In genomic region chr14:100115236-100115635, GRCh38 we compare ENCODE assay signal across 21 cellular contexts. TPM values are rescaled to one million over a fixed set of nuclear protein-coding genes. Genes with fewer than 3 reads are reported as not detected.
DNase-seq lines count a peak whose midpoint lies in the region; ATAC-seq and TF ChIP-seq lines count a peak whose summit lies in the region.
"Had no signal": no experiment of that assay in that cellular context is flagged by ENCODE, and none has a peak within 500 bp of the region (broad histone marks: within the 10 kb centered on the region; RNA-seq: fewer than 3 reads in every experiment).

No MANE protein-coding gene starts in this region.

- H3K18ac ChIP-seq in mesenchymal stem cell (ENCODE audit: low read depth in 1 of 2, low read length in 2 of 2): no peak overlapping the region

- intact Hi-C loops in Right ventricle myocardium superior (cut with DNase I) (no loop called here), cardiac septum (cut with DNase I) (no loop called here)

- POLR2A ChIA-PET in naive thymus-derived CD8-positive, alpha-beta T cell (lab: Charles Lee): interaction anchor here (1.6 to 59.1 kb wide), 2 partner anchors 9 to 41 kb away, joined by 4 to 2215 read pairs; partner anchors contain the start of gene EVL

- TF ChIP-seq CTCF in type B pancreatic cell (conservative IDR thresholded peaks at IDR 0.05) (peak; percentile 50), hepatocyte (IDR thresholded peaks at IDR 0.05; ENCODE audit: poor library complexity) (no peak)

- no peak overlapping the region for H2BK15ac ChIP-seq in mesenchymal stem cell (ENCODE audit: low read depth, poor library complexity, severe bottlenecking)

- H4K91ac ChIP-seq in mesenchymal stem cell (ENCODE audit: low read length): no peak overlapping the region

- H3K4me2 ChIP-seq in hepatocyte (no peak overlapping the region), mesenchymal stem cell (ENCODE audit: low read length, poor library complexity, severe bottlenecking) (no peak overlapping the region)

- H2AFZ ChIP-seq in hepatocyte (no peak overlapping the region), mesenchymal stem cell (ENCODE audit: low read depth, low read length) (no peak overlapping the region)

- no peak overlapping the region for H2BK5ac ChIP-seq in mesenchymal stem cell (ENCODE audit: low read depth, low read length, poor library complexity, severe bottlenecking)

- H2BK12ac ChIP-seq in mesenchymal stem cell (ENCODE audit: low read length in 2 of 2): no peak overlapping the region

- H3K27me3 Mint-ChIP-seq in naive thymus-derived CD8-positive, alpha-beta T cell: no peaks in the 10 kb centered on the region
- no peaks in the 10 kb centered on the region for H3K27me3 Mint-ChIP-seq in type B pancreatic cell
- H3K27me3 Mint-ChIP-seq: CD4-positive, CD25-positive, alpha-beta regulatory T cell had no signal

- H3K9me2 ChIP-seq in hepatocyte (replicated peaks; ENCODE audit: insufficient read depth): no peaks in the 10 kb centered on the region

- no peaks in the 10 kb centered on the region for H4K20me1 ChIP-seq in hepatocyte (ENCODE audit: insufficient read depth, poor library complexity, severe bottlenecking)

- H3K14ac ChIP-seq in mesenchymal stem cell (ENCODE audit: low read length in 2 of 2): no peak overlapping the region

- H3K27ac ChIP-seq in angular gyrus (ENCODE audit: low read depth, low read length) (peak overlapping the region; percentile 99), hepatocyte (no peak overlapping the region), mesenchymal stem cell (ENCODE audit: low read length, poor library complexity, severe bottlenecking) (no peak overlapping the region)
- H3K27ac ChIP-seq: cardiac muscle cell, foreskin keratinocyte, left ventricle myocardium inferior, SK-N-MC, thyroid gland had no signal

- no peak for ATAC-seq in Right ventricle myocardium superior (ENCODE audit: poor library complexity)
- no peak for ATAC-seq in naive thymus-derived CD8-positive, alpha-beta T cell
- ATAC-seq: foreskin keratinocyte had no signal

- H3K27ac Mint-ChIP-seq in naive thymus-derived CD8-positive, alpha-beta T cell: peak overlapping the region in 8 of 10 donors; percentile 25 to 92 (median 51)
- H3K27ac Mint-ChIP-seq in type B pancreatic cell: no peak overlapping the region
- H3K27ac Mint-ChIP-seq: mesothelial cell of epicardium had no signal

- peaks cover 8% of the 10 kb centered on the region for H3K79me1 ChIP-seq in mesenchymal stem cell (replicated peaks; ENCODE audit: low read length, poor library complexity, severe bottlenecking)

- H3K79me2 ChIP-seq in hepatocyte: no peaks in the 10 kb centered on the region

- no peak overlapping the region for H2AK5ac ChIP-seq in mesenchymal stem cell (ENCODE audit: low read length, severe bottlenecking)

- peaks cover 32 to 59% (median 53%) of the 10 kb centered on the region in 4 donors for H3K4me1 Mint-ChIP-seq in naive thymus-derived CD8-positive, alpha-beta T cell
- peaks cover 11% of the 10 kb centered on the region for H3K4me1 Mint-ChIP-seq in type B pancreatic cell (ENCODE audit: unreplicated experiment)

- peaks cover 0 to 91% (median 4%) of the 10 kb centered on the region in 3 donors for H3K36me3 Mint-ChIP-seq in naive thymus-derived CD8-positive, alpha-beta T cell
- H3K36me3 Mint-ChIP-seq in type B pancreatic cell: peaks cover 4% of the 10 kb centered on the region

- H3K27me3 ChIP-seq in hepatocyte (no peaks in the 10 kb centered on the region), mesenchymal stem cell (ENCODE audit: control insufficient read depth in 1 of 2, insufficient read depth in 1 of 2, low read length in 2 of 2) (no peaks in the 10 kb centered on the region)
- H3K27me3 ChIP-seq: cardiac muscle cell, foreskin keratinocyte, thyroid gland had no signal

- no peak overlapping the region for H3K4me3 ChIP-seq in hepatocyte
- H3K4me3 ChIP-seq in mesenchymal stem cell (ENCODE audit: insufficient read depth in 1 of 2, low read depth in 1 of 2, low read length in 2 of 2): no peak overlapping the region
- H3K4me3 ChIP-seq: cardiac muscle cell, left ventricle myocardium inferior, SK-N-MC, thyroid gland had no signal

- no peak overlapping the region for H3K4ac ChIP-seq in mesenchymal stem cell (ENCODE audit: low read depth in 1 of 2, low read length in 2 of 2)

- WGBS in hepatocyte (ENCODE audit: low lambda C conversion rate, missing lambda C conversion rate): 91% methylated on average over 6 of the region's 6 CpGs
- WGBS in mesenchymal stem cell: 92% methylated on average over 6 of the region's 6 CpGs

- H3K9me3 Mint-ChIP-seq in naive thymus-derived CD8-positive, alpha-beta T cell: no peaks in the 10 kb centered on the region
- no peaks in the 10 kb centered on the region for H3K9me3 Mint-ChIP-seq in type B pancreatic cell
- H3K9me3 Mint-ChIP-seq: CD4-positive, CD25-positive, alpha-beta regulatory T cell; mesothelial cell of epicardium had no signal

- H4K8ac ChIP-seq in mesenchymal stem cell (ENCODE audit: low read length): no peak overlapping the region

- no peak overlapping the region for H3K23ac ChIP-seq in mesenchymal stem cell (ENCODE audit: low read length in 2 of 2)

- no peak overlapping the region for H3K9ac ChIP-seq in mesenchymal stem cell (ENCODE audit: low read length)

- DNase-seq in Right ventricle myocardium superior (peak; percentile 11), cardiac septum (ENCODE audit: low spot score) (no peak), type B pancreatic cell (ENCODE audit: extremely low spot score, unreplicated experiment) (no peak), NCI-H1092 (lab: John Stamatoyannopoulos, UW) (no peak), hepatocyte (ENCODE audit: low spot score) (no peak), mesenchymal stem cell (no peak)
- DNase-seq in naive thymus-derived CD8-positive, alpha-beta T cell: no peak
- DNase-seq: activated CD4-positive, CD25-positive, alpha-beta regulatory T cell; CD4-positive, CD25-positive, alpha-beta regulatory T cell; DMS153; foreskin keratinocyte; IMR-90; left ventricle myocardium inferior; NCI-H1417 treated with DMSO at 0.1 percent for 48 hours; NCI-H524; stimulated activated CD4-positive, alpha-beta T cell treated with anti-CD3 and anti-CD28 coated beads, Interleukin-1b, Interleukin-23, amount 100 ng/mL, for 48 hours; thyroid gland had no signal

- no peak overlapping the region for H3K4me3 Mint-ChIP-seq in naive thymus-derived CD8-positive, alpha-beta T cell
- no peak overlapping the region for H3K4me3 Mint-ChIP-seq in type B pancreatic cell
- H3K4me3 Mint-ChIP-seq: CD4-positive, CD25-positive, alpha-beta regulatory T cell; mesothelial cell of epicardium had no signal

- H3K9me3 ChIP-seq in hepatocyte (ENCODE audit: low read depth) (no peaks in the 10 kb centered on the region), mesenchymal stem cell (ENCODE audit: control insufficient read depth, low read length) (no peaks in the 10 kb centered on the region)
- H3K9me3 ChIP-seq: left ventricle myocardium inferior, thyroid gland had no signal

- no peak overlapping the region for H2BK120ac ChIP-seq in mesenchymal stem cell (ENCODE audit: low read depth, low read length)

- no peaks in the 10 kb centered on the region for H3K36me3 ChIP-seq in hepatocyte (replicated peaks; ENCODE audit: insufficient read depth, low read depth)
- peaks cover 0 to 9% of the 10 kb centered on the region in 2 experiments for H3K36me3 ChIP-seq in mesenchymal stem cell (ENCODE audit: control insufficient read depth in 1 of 2, insufficient read depth in 2 of 2, low read depth in 1 of 2, low read length in 2 of 2)
- H3K36me3 ChIP-seq: cardiac muscle cell, left ventricle myocardium inferior, thyroid gland had no signal

- H3K4me1 ChIP-seq in hepatocyte (ENCODE audit: insufficient read depth) (peaks cover 11% of the 10 kb centered on the region), mesenchymal stem cell (ENCODE audit: control insufficient read depth, insufficient read depth, low read depth, low read length) (peaks cover 6% of the 10 kb centered on the region)
- H3K4me1 ChIP-seq: foreskin keratinocyte, thyroid gland had no signal

RNA-seq across cellular contexts. Expression of gene DEGS2, which starts 44.2 kb away (rescaled TPM):
- total RNA-seq in Right ventricle myocardium superior: not detected
- not detected for total RNA-seq in cardiac septum
- under 1 TPM in 1 of 2 experiments, not detected in 1; 0.49 TPM for total RNA-seq in naive thymus-derived CD8-positive, alpha-beta T cell
- 1 to 10 TPM in 2 of 3 donors, under 1 TPM in 1; 0.39 to 1.1 (median 1.0) TPM for polyA plus RNA-seq in naive thymus-derived CD8-positive, alpha-beta T cell
- total RNA-seq in type B pancreatic cell (ENCODE audit: low replicate concordance): 5.2 and 7.6 TPM in 2 replicates
- 1.8 and 5.3 TPM in 2 replicates for total RNA-seq in hepatocyte
- 7.7 and 11.8 TPM in 2 replicates for polyA plus RNA-seq in hepatocyte
- polyA plus RNA-seq in mesenchymal stem cell (2013, experiment 1 of 2): not detected
- not detected for polyA plus RNA-seq in mesenchymal stem cell (2013, experiment 2 of 2)
- total RNA-seq: CD4-positive, CD25-positive, alpha-beta regulatory T cell; IMR-90; left ventricle myocardium inferior had no signal
- polyA plus RNA-seq: IMR-90 had no signal

RNA-seq across cellular contexts. Expression of gene EVL, which starts 50.0 kb away (rescaled TPM):
- 36.2 TPM for total RNA-seq in Right ventricle myocardium superior
- 46.3 TPM for total RNA-seq in cardiac septum
- 1,000 to 10,000 TPM; 1,491 to 1,493 TPM for total RNA-seq in naive thymus-derived CD8-positive, alpha-beta T cell
- 100 to 1,000 TPM; 111 to 153 (median 148) TPM for polyA plus RNA-seq in naive thymus-derived CD8-positive, alpha-beta T cell
- 66.3 and 159 TPM in 2 replicates for total RNA-seq in type B pancreatic cell (ENCODE audit: low replicate concordance)
- 43.4 and 60.5 TPM in 2 replicates for total RNA-seq in hepatocyte
- 77.2 and 103 TPM in 2 replicates for polyA plus RNA-seq in hepatocyte
- 25.6 TPM for polyA plus RNA-seq in mesenchymal stem cell (2013, experiment 1 of 2)
- 23.8 TPM for polyA plus RNA-seq in mesenchymal stem cell (2013, experiment 2 of 2)
